8 cellular contexts compared by ENCODE assay signal in genomic region chr2:24972315-24972958, GRCh38. TPM values are rescaled to one million over a fixed set of nuclear protein-coding genes. Genes with fewer than 3 reads are reported as not detected.
DNase-seq lines count a peak whose midpoint lies in the region; ATAC-seq, FAIRE-seq and TF ChIP-seq lines count a peak whose summit lies in the region.

No MANE protein-coding gene starts in this region.

- H3K27ac Mint-ChIP-seq in activated naive CD4-positive, alpha-beta T cell treated with anti-CD3 and anti-CD28 coated beads, Interleukin-2, amount 10 ng/mL, durations not matched to agents 7 days and 5 days, result peak overlapping the region; percentile 100
- peak overlapping the region; percentile 100 for H3K27ac Mint-ChIP-seq in glutamatergic neuron (ENCODE audit: unreplicated experiment)

- H3K9me3 Mint-ChIP-seq in activated naive CD4-positive, alpha-beta T cell treated with anti-CD3 and anti-CD28 coated beads, Interleukin-2, amount 10 ng/mL, durations not matched to agents 7 days and 5 days, result no peaks in the 10 kb centered on the region
- H3K9me3 Mint-ChIP-seq in glutamatergic neuron (ENCODE audit: unreplicated experiment), result peaks cover 9% of the 10 kb centered on the region

- no peaks in the 10 kb centered on the region for H3K9me2 ChIP-seq in PC-3 (replicated peaks; ENCODE audit: low read length)

- peaks cover 10% of the 10 kb centered on the region for H3K27me3 Mint-ChIP-seq in activated naive CD4-positive, alpha-beta T cell treated with anti-CD3 and anti-CD28 coated beads, Interleukin-2, amount 10 ng/mL, durations not matched to agents 7 days and 5 days
- H3K27me3 Mint-ChIP-seq in glutamatergic neuron (ENCODE audit: unreplicated experiment), result peaks cover 13% of the 10 kb centered on the region

- peak overlapping the region; percentile 97 for H3K4me2 ChIP-seq in PC-3 (ENCODE audit: low read length)
- H3K4me2 ChIP-seq in parathyroid adenoma (ENCODE audit: low read length), result peak overlapping the region; percentile 94

- H2AFZ ChIP-seq in PC-3 (ENCODE audit: low read length) (peak overlapping the region; percentile 100), parathyroid adenoma (peak overlapping the region; percentile 92)

- BruUV-seq in PC-3 (replicated peaks; lab: Mats Ljungman, UMichigan), result TSS peak; percentile 87

- TF ChIP-seq CTCF in AG10803 (conservative IDR thresholded peaks at IDR 0.05; ENCODE audit: low read length), result no peak
- no peak for TF ChIP-seq CTCF in PC-3 (conservative IDR thresholded peaks at IDR 0.05; ENCODE audit: low read depth, low read length)
- peak; percentile 13 for TF ChIP-seq CTCF in glutamatergic neuron (IDR thresholded peaks at IDR 0.05; ENCODE audit: partially characterized antibody, unreplicated experiment)
- no peak for TF ChIP-seq CTCF in parathyroid adenoma (IDR thresholded peaks at IDR 0.05)
- no peak for TF ChIP-seq CTCF in D721Med (IDR thresholded peaks at IDR 0.05; ENCODE audit: insufficient read depth, missing control alignments)

- peak overlapping the region; percentile 74 for H3K4me3 ChIP-seq in AG10803 (ENCODE audit: low read length)
- H3K4me3 ChIP-seq in HAP-1, result peak overlapping the region; percentile 88
- peak overlapping the region; percentile 97 for H3K4me3 ChIP-seq in PC-3 (ENCODE audit: low read length)
- H3K4me3 ChIP-seq in parathyroid adenoma (ENCODE audit: low read depth, low read length), result peak overlapping the region; percentile 80

- H3K27ac ChIP-seq in PC-3 (ENCODE audit: low read length), result peak overlapping the region; percentile 82
- peak overlapping the region; percentile 100 for H3K27ac ChIP-seq in parathyroid adenoma

- H3K27me3 ChIP-seq in HAP-1 (ENCODE audit: low read depth) (no peaks in the 10 kb centered on the region), PC-3 (ENCODE audit: low read length) (no peaks in the 10 kb centered on the region), parathyroid adenoma (ENCODE audit: control insufficient read depth, insufficient read depth, low read length) (no peaks in the 10 kb centered on the region)

- CTCF ChIA-PET in PC-3 (lab: Charles Lee), result no interaction called here
- CTCF ChIA-PET in activated naive CD4-positive, alpha-beta T cell treated with anti-CD3 and anti-CD28 coated beads, Interleukin-2, amount 10 ng/mL, durations not matched to agents 7 days and 5 days (lab: Charles Lee), result interaction anchor here (0.7 to 6.7 kb wide), 3 partner anchors 11 to 157 kb away, joined by 3 to 161 read pairs (median 3); no protein-coding TSS in a partner anchor

- H3K4me3 Mint-ChIP-seq in activated naive CD4-positive, alpha-beta T cell treated with anti-CD3 and anti-CD28 coated beads, Interleukin-2, amount 10 ng/mL, durations not matched to agents 7 days and 5 days, result peak overlapping the region; percentile 97
- H3K4me3 Mint-ChIP-seq in glutamatergic neuron (ENCODE audit: unreplicated experiment), result peak overlapping the region; percentile 99

- POLR2A ChIA-PET in PC-3 (lab: Charles Lee; ENCODE audit: unreplicated experiment), result no interaction called here

- H3K79me2 ChIP-seq in PC-3 (ENCODE audit: low read length) (peaks cover 38% of the 10 kb centered on the region), parathyroid adenoma (peaks cover 9% of the 10 kb centered on the region)

- H3K4me1 ChIP-seq in HAP-1, result peaks cover 6% of the 10 kb centered on the region
- peaks cover 14% of the 10 kb centered on the region for H3K4me1 ChIP-seq in PC-3 (ENCODE audit: insufficient read depth, low read length)
- H3K4me1 ChIP-seq in parathyroid adenoma, result no peaks in the 10 kb centered on the region

- intact Hi-C loops in PC-3 (cut with micrococcal nuclease), result loop anchor here (5.0 kb wide), 1 partner anchor 140 kb away; no protein-coding TSS in a partner anchor

- H4K20me1 ChIP-seq in PC-3 (ENCODE audit: low read length), result no peaks in the 10 kb centered on the region

- DNase-seq in AG10803 (ENCODE audit: low read depth), result peak; percentile 24
- peak; percentile 24 to 48 for DNase-seq in HAP-1 (ENCODE audit: low spot score in 2 of 2)
- DNase-seq in PC-3, result peak; percentile 26
- peak; percentile 55 for DNase-seq in activated naive CD4-positive, alpha-beta T cell treated with anti-CD3 and anti-CD28 coated beads, Interleukin-2, amount 10 ng/mL, durations not matched to agents 7 days and 5 days
- no peak for DNase-seq in glutamatergic neuron
- DNase-seq in D721Med (ENCODE audit: insufficient read length, low spot score), result no peak

- FAIRE-seq in D721Med (lab: Jason Lieb, UNC), result no peak

- H3K9ac ChIP-seq in PC-3 (ENCODE audit: low read length), result peak overlapping the region; percentile 99
- H3K9ac ChIP-seq in parathyroid adenoma, result peak overlapping the region; percentile 99

- H3K4me1 Mint-ChIP-seq in activated naive CD4-positive, alpha-beta T cell treated with anti-CD3 and anti-CD28 coated beads, Interleukin-2, amount 10 ng/mL, durations not matched to agents 7 days and 5 days, result peaks cover 36% of the 10 kb centered on the region
- H3K4me1 Mint-ChIP-seq in glutamatergic neuron (ENCODE audit: low read depth, unreplicated experiment), result peaks cover 5% of the 10 kb centered on the region

- in situ Hi-C loops in HAP-1 (cut with MboI; ENCODE audit: low sequenced_read_pairs), result loop anchor here (5.0 kb wide), 1 partner anchor 225 kb away; no protein-coding TSS in a partner anchor

- ATAC-seq in PC-3, result no peak
- no peak for ATAC-seq in HG03354 (IDR thresholded peaks at IDR 0.05; ENCODE audit: poor library complexity, severe bottlenecking, unreplicated experiment)

- peaks cover 4% of the 10 kb centered on the region for H3K36me3 Mint-ChIP-seq in activated naive CD4-positive, alpha-beta T cell treated with anti-CD3 and anti-CD28 coated beads, Interleukin-2, amount 10 ng/mL, durations not matched to agents 7 days and 5 days
- peaks cover 2% of the 10 kb centered on the region for H3K36me3 Mint-ChIP-seq in glutamatergic neuron (ENCODE audit: unreplicated experiment)

- no peaks in the 10 kb centered on the region for H3F3A ChIP-seq in PC-3 (ENCODE audit: low read length, unreplicated experiment)

- no peaks in the 10 kb centered on the region for H3K9me3 ChIP-seq in HAP-1
- H3K9me3 ChIP-seq in PC-3 (ENCODE audit: low read length), result no peaks in the 10 kb centered on the region
- H3K9me3 ChIP-seq in parathyroid adenoma (ENCODE audit: control insufficient read depth, low read length), result no peaks in the 10 kb centered on the region

- H3K36me3 ChIP-seq in HAP-1 (replicated peaks) (no peaks in the 10 kb centered on the region), PC-3 (ENCODE audit: low read depth, low read length) (no peaks in the 10 kb centered on the region), parathyroid adenoma (ENCODE audit: control insufficient read depth, insufficient read depth, low read length) (no peaks in the 10 kb centered on the region)

RNA-seq across cellular contexts. Expression of gene DNAJC27, which starts 0.7 kb away (rescaled TPM):
- total RNA-seq in PC-3 (2014; rRNA removed), result 2.0 and 3.1 TPM in 2 replicates
- total RNA-seq in glutamatergic neuron (ENCODE audit: unreplicated experiment), result 17.9 TPM

RNA-seq across cellular contexts. Expression of gene ADCY3, which starts 52.4 kb away (rescaled TPM):
- total RNA-seq in PC-3 (2014; rRNA removed) (52.0 and 70.3 TPM in 2 replicates), glutamatergic neuron (ENCODE audit: unreplicated experiment) (76.2 TPM)

Comparison
In these comparisons a context has a peak if more than half of its experiments do, and no peak if none do; other contexts are left out.
1. DNase-seq: peak in AG10803 (single experiment), HAP-1 (2 of 2), PC-3 (single experiment) and activated naive CD4-positive, alpha-beta T cell treated with anti-CD3 and anti-CD28 coated beads, Interleukin-2, amount 10 ng/mL, durations not matched to agents 7 days and 5 days (single experiment); none in glutamatergic neuron (single experiment) and D721Med (single experiment).
2. Peak in every context shown above with its lines, with median percentiles within 50 percentile points of each other: H3K4me3 ChIP-seq.